Comparison of ENCODE assay signal across 12 cellular contexts in the genomic region with DNA sequence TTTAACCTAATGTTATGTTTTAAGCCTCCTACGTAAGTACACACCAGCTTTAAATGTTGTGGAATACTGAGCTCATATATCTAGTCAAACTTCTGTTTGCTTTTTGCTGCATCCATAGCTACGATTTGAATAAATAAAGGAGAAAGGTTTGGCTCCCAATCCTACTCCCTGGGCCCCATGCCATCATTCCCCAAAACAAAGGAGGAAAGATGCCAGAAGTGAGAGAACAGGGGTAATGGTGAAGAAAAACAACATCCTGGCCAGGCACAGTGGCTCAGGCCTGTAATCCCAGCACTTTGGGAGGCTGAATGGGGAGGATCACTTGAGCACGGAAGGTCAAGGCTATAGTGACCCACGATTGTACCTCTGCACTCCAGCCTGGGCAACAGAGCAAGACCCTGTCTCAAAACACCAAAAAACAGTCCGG. TPM values are rescaled to one million over a fixed set of nuclear protein-coding genes. Genes with fewer than 3 reads are reported as not detected.
DNase-seq lines count a peak whose midpoint lies in the region; ATAC-seq and TF ChIP-seq lines count a peak whose summit lies in the region.
"Had no signal": no experiment of that assay in that cellular context is flagged by ENCODE, and none has a peak within 500 bp of the region (broad histone marks: within the 10 kb centered on the region; RNA-seq: fewer than 3 reads in every experiment).

No MANE protein-coding gene starts in this region.

- intact Hi-C loops in posterior vena cava (cut with DNase I) = no loop called here

- no peak overlapping the region for H3K4me3 ChIP-seq in fibroblast of the aortic adventitia (ENCODE audit: low read depth, low read length)
- H3K4me3 ChIP-seq: PC-9 had no signal

- DNase-seq in fibroblast of the aortic adventitia (ENCODE audit: low read depth) (peak; percentile 95), posterior vena cava (ENCODE audit: low spot score) (peak; percentile 90), erythroblast (lab: John Stamatoyannopoulos, UW) (no peak)
- no peak for DNase-seq in stimulated activated naive CD4-positive, alpha-beta T cell treated with Interleukin-2 at 50 U/mL for 16 hours (lab: John Stamatoyannopoulos, UW)
- DNase-seq in activated CD4-positive, alpha-beta memory T cell treated with anti-CD3 and anti-CD28 coated beads, Interleukin-2, amount 10 ng/mL, durations not matched to agents 7 days and 5 days = no peak
- DNase-seq: PC-9 had no signal

- peaks cover 5% of the 10 kb centered on the region for H3K4me1 Mint-ChIP-seq in activated CD4-positive, alpha-beta memory T cell treated with anti-CD3 and anti-CD28 coated beads, Interleukin-2, amount 10 ng/mL, durations not matched to agents 7 days and 5 days

- ATAC-seq in GM21528 (IDR thresholded peaks at IDR 0.05; ENCODE audit: low FRiP score, unreplicated experiment) = no peak

- CTCF ChIA-PET in activated CD4-positive, alpha-beta memory T cell treated with anti-CD3 and anti-CD28 coated beads, Interleukin-2, amount 10 ng/mL, durations not matched to agents 7 days and 5 days (lab: Charles Lee) = interaction anchor here (0.9 to 3.0 kb wide), 4 partner anchors 12 to 115 kb away, joined by 3 to 18 read pairs (median 4); no protein-coding TSS in a partner anchor

- peaks cover 23% of the 10 kb centered on the region for H3K27me3 Mint-ChIP-seq in activated CD4-positive, alpha-beta memory T cell treated with anti-CD3 and anti-CD28 coated beads, Interleukin-2, amount 10 ng/mL, durations not matched to agents 7 days and 5 days

- POLR2A ChIA-PET in activated CD4-positive, alpha-beta memory T cell treated with anti-CD3 and anti-CD28 coated beads, Interleukin-2, amount 10 ng/mL, durations not matched to agents 7 days and 5 days (lab: Charles Lee) = interaction anchor here (0.9 kb wide), 1 partner anchor 26 kb away, joined by 4 read pairs; the partner anchor contains the start of gene SCGB1A1

- H3K36me3 Mint-ChIP-seq in activated CD4-positive, alpha-beta memory T cell treated with anti-CD3 and anti-CD28 coated beads, Interleukin-2, amount 10 ng/mL, durations not matched to agents 7 days and 5 days (ENCODE audit: low read depth) = no peaks in the 10 kb centered on the region
- H3K36me3 Mint-ChIP-seq: activated naive CD4-positive, alpha-beta T cell treated with anti-CD3 and anti-CD28 coated beads, Interleukin-2, amount 50 U/mL, for 24 hours; natural killer cell treated with Interleukin-12 subunit alpha and Interleukin-12 subunit beta and Interleukin-15 and Interleukin-18, amount 100 ng/mL, for 72 hours had no signal

- TF ChIP-seq POLR2A in erythroblast (IDR thresholded peaks at IDR 0.05; ENCODE audit: low read length) = no peak

- H3K27ac Mint-ChIP-seq in activated CD4-positive, alpha-beta memory T cell treated with anti-CD3 and anti-CD28 coated beads, Interleukin-2, amount 10 ng/mL, durations not matched to agents 7 days and 5 days = no peak overlapping the region
- H3K27ac Mint-ChIP-seq: activated naive CD4-positive, alpha-beta T cell treated with anti-CD3 and anti-CD28 coated beads, Interleukin-2, amount 50 U/mL, for 24 hours had no signal

- no peaks in the 10 kb centered on the region for H3K9me3 Mint-ChIP-seq in activated CD4-positive, alpha-beta memory T cell treated with anti-CD3 and anti-CD28 coated beads, Interleukin-2, amount 10 ng/mL, durations not matched to agents 7 days and 5 days
- H3K9me3 Mint-ChIP-seq: activated naive CD4-positive, alpha-beta T cell treated with anti-CD3 and anti-CD28 coated beads, Interleukin-2, amount 50 U/mL, for 24 hours; natural killer cell treated with Interleukin-12 subunit alpha and Interleukin-12 subunit beta and Interleukin-15 and Interleukin-18, amount 100 ng/mL, for 72 hours had no signal

- no peak overlapping the region for H3K4me3 Mint-ChIP-seq in activated CD4-positive, alpha-beta memory T cell treated with anti-CD3 and anti-CD28 coated beads, Interleukin-2, amount 10 ng/mL, durations not matched to agents 7 days and 5 days

- TF ChIP-seq CTCF in C4-2B (conservative IDR thresholded peaks at IDR 0.05) (no peak), VCaP (conservative IDR thresholded peaks at IDR 0.05) (no peak), fibroblast of the aortic adventitia (IDR thresholded peaks at IDR 0.05; ENCODE audit: insufficient read depth, low read length) (no peak)

- H3K27ac ChIP-seq in C4-2B (peak overlapping the region; percentile 49), VCaP (peak overlapping the region; percentile 84)
- H3K27ac ChIP-seq: PC-9 had no signal

RNA-seq across cellular contexts. Expression of gene SCGB1A1, which starts 26.5 kb away (rescaled TPM):
- total RNA-seq in fibroblast of the aortic adventitia (ENCODE audit: low replicate concordance) (not detected in 2 replicates), posterior vena cava (not detected)
- not detected for total RNA-seq in activated CD4-positive, alpha-beta memory T cell treated with anti-CD3 and anti-CD28 coated beads, Interleukin-2, amount 10 ng/mL, durations not matched to agents 7 days and 5 days
- total RNA-seq: GM12878; natural killer cell treated with Interleukin-12 subunit alpha and Interleukin-12 subunit beta and Interleukin-15 and Interleukin-18, amount 100 ng/mL, for 72 hours; PC-9 had no signal

Comparison
In these comparisons a context has a peak if more than half of its experiments do, and no peak if none do; other contexts are left out.
1. DNase-seq: peak in fibroblast of the aortic adventitia (single experiment) and posterior vena cava (single experiment); none in erythroblast (0 of 2), stimulated activated naive CD4-positive, alpha-beta T cell treated with Interleukin-2 at 50 U/mL for 16 hours (single experiment) and activated CD4-positive, alpha-beta memory T cell treated with anti-CD3 and anti-CD28 coated beads, Interleukin-2, amount 10 ng/mL, durations not matched to agents 7 days and 5 days (single experiment).